32 cellular contexts compared by ENCODE assay signal in the genomic region with DNA sequence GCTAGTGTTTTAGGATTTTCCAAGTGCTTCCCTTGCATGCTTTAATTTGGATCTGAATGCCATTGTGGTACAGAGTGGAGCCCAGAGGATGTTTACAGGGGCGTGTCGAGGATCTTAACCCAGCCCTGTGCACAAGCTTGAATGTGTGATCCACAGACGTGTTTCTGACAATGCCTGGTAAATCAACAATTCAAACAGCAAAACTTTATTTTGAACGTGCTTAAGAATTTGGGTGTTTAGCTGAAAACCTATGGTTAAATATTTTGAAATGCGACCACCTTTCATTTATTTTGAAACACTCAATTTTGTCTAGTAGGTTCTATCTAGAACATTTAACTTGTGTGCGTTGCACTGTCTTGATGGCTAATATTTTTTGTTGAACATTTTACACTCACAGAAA. TPM values are rescaled to one million over a fixed set of nuclear protein-coding genes. Genes with fewer than 3 reads are reported as not detected.
"Had no signal": no experiment of that assay in that cellular context is flagged by ENCODE, and none has a peak within 500 bp of the region (broad histone marks: within the 10 kb centered on the region; RNA-seq: fewer than 3 reads in every experiment).

No MANE protein-coding gene starts in this region.

- H3K4me3 ChIP-seq: lower lobe of right lung, neural progenitor cell, right lobe of liver, skin epidermis, thoracic aorta, uterus had no signal

- ATAC-seq: activated naive CD8-positive, alpha-beta T cell treated with anti-CD3 and anti-CD28 coated beads, Interleukin-2, amount 50 U/mL, for 24 hours; activated T-cell treated with anti-CD3 and anti-CD28 coated beads, Interleukin-2, amount 50 U/mL, for 4 hours; activated T-helper 17 cell treated with anti-CD3 and anti-CD28 coated beads, Interleukin-2, amount 50 U/mL, for 72 hours; lower lobe of right lung; naive thymus-derived CD8-positive, alpha-beta T cell; right lobe of liver; stimulated activated effector memory CD8-positive, alpha-beta T cell treated with anti-CD3 and anti-CD28 coated beads, Interleukin-12 subunit alpha, Interleukin-12 subunit beta, amount 100 ng/mL, for 72 hours had no signal

- H3K4me2 ChIP-seq: neural progenitor cell had no signal

- FAIRE-seq: endometrium, frontal cortex, kidney had no signal

- H3K36me3 ChIP-seq: lower lobe of right lung, neural progenitor cell, right lobe of liver, thoracic aorta, uterus had no signal

- H3K79me2 ChIP-seq: parathyroid adenoma had no signal

- H3K27ac ChIP-seq: lower lobe of right lung, neural progenitor cell, parathyroid adenoma, right lobe of liver, skin epidermis, thoracic aorta, uterus had no signal

- DNase-seq: activated CD4-positive, alpha-beta memory T cell treated with anti-CD3 and anti-CD28 coated beads for 36 hours; activated CD4-positive, alpha-beta T cell treated with anti-CD3 and anti-CD28 coated beads, Interleukin-2, amount 10 ng/mL, durations not matched to agents 24 days and 14 days; activated CD4-positive, CD25-positive, alpha-beta regulatory T cell treated with anti-CD3 and anti-CD28 coated beads, Interleukin-2, amount 50 U/mL, for 72 hours; activated gamma-delta T cell treated with Interleukin-2 at 50 U/mL for 16 hours; activated naive CD8-positive, alpha-beta T cell treated with anti-CD3 and anti-CD28 coated beads, Interleukin-2, amount 50 U/mL, for 24 hours; activated T-cell treated with anti-CD3 and anti-CD28 coated beads, Interleukin-2, amount 50 U/mL, for 4 hours; amygdala; central memory CD4-positive, alpha-beta T cell; effector CD4-positive, alpha-beta T cell; glutamatergic neuron; hypothalamus; immature natural killer cell; kidney; lower lobe of right lung; mesenchymal stem cell; naive thymus-derived CD8-positive, alpha-beta T cell; occipital lobe; right lobe of liver; stimulated activated CD4-positive, alpha-beta T cell treated with anti-CD3 and anti-CD28 coated beads, Interleukin-12 subunit alpha, Interleukin-12 subunit beta, amount 100 ng/mL, for 4 hours; stimulated activated CD4-positive, alpha-beta T cell treated with anti-CD3 and anti-CD28 coated beads, Interleukin-4, amount 100 ng/mL, for 24 hours; T-helper 2 cell; trophoblast cell; uterus had no signal

- H3K9ac ChIP-seq: neural progenitor cell, parathyroid adenoma had no signal

- H3K4me1 ChIP-seq: parathyroid adenoma had no signal

- H2AFZ ChIP-seq: neural progenitor cell, parathyroid adenoma had no signal

- H3K27me3 ChIP-seq: right lobe of liver, uterus had no signal

- H3K9me3 ChIP-seq: lower lobe of right lung, right lobe of liver, thoracic aorta, uterus had no signal

RNA-seq across cellular contexts. Expression of a gene that starts 1.8 kb away (rescaled TPM):
- total RNA-seq: epithelial cell of proximal tubule had no signal
